In the genomic region with DNA sequence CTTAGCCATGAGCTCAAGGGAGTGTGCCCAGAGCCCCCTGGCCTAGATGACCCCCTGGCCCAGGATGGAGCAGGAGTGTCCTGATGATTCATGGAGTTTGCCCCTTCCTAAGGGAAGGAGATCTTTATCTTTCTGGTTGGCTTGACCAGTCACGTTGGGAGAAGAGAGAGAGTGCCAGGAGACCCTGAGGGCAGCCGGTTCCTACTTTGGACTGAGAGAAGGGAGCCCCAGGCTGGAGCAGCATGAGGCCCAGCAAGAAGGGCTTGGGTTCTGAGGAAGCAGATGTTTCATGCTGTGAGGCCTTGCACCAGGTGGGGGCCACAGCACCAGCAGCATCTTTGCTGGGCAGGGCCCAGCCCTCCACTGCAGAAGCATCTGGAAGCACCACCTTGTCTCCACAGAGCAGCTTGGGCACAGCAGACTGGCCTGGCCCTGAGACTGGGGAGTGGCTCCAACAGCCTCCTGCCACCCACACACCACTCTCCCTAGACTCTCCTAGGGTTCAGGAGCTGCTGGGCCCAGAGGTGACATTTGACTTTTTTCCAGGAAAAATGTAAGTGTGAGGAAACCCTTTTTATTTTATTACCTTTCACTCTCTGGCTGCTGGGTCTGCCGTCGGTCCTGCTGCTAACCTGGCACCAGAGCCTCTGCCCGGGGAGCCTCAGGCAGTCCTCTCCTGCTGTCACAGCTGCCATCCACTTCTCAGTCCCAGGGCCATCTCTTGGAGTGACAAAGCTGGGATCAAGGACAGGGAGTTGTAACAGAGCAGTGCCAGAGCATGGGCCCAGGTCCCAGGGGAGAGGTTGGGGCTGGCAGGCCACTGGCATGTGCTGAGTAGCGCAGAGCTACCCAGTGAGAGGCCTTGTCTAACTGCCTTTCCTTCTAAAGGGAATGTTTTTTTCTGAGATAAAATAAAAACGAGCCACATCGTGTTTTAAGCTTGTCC, we compare ENCODE assay signal across 15 cellular contexts. TPM values are rescaled to one million over a fixed set of nuclear protein-coding genes. Genes with fewer than 3 reads are reported as not detected.
DNase-seq lines count a peak whose midpoint lies in the region; ATAC-seq and TF ChIP-seq lines count a peak whose summit lies in the region.
"Had no signal": no experiment of that assay in that cellular context is flagged by ENCODE, and none has a peak within 500 bp of the region (broad histone marks: within the 10 kb centered on the region; RNA-seq: fewer than 3 reads in every experiment).

No MANE protein-coding gene starts in this region.

- H3K27ac Mint-ChIP-seq in CD4-positive, CD25-positive, alpha-beta regulatory T cell = peak overlapping the region; percentile 8 to 64 (median 59)

- no peak overlapping the region for H3K27ac ChIP-seq in CD4-positive, CD25-positive, alpha-beta regulatory T cell (ENCODE audit: insufficient read depth, low read length, poor library complexity, severe bottlenecking)
- H3K27ac ChIP-seq in adrenal gland (peak overlapping the region in 3 of 5 donors; percentile 39 to 81 (median 74)), neuronal stem cell (replicated peaks; ENCODE audit: low read length) (no peak overlapping the region)
- H3K27ac ChIP-seq: SJCRH30 had no signal

- H3K4me1 ChIP-seq in CD4-positive, CD25-positive, alpha-beta regulatory T cell (ENCODE audit: control insufficient read depth, insufficient read depth, low read length, poor library complexity, severe bottlenecking) = peaks cover 31% of the 10 kb centered on the region
- peaks cover 14 to 29% of the 10 kb centered on the region in 2 donors for H3K4me1 ChIP-seq in adrenal gland (replicated peaks in 1 of 2)
- H3K4me1 ChIP-seq in neuronal stem cell (ENCODE audit: control insufficient read depth in 2 of 2, insufficient read depth in 1 of 2, low read depth in 1 of 2, low read length in 2 of 2) = peaks cover 21 to 30% of the 10 kb centered on the region in 2 donors

- peaks cover 30% of the 10 kb centered on the region for H3K36me3 Mint-ChIP-seq in CD4-positive, CD25-positive, alpha-beta regulatory T cell

- no peak overlapping the region for H2BK15ac ChIP-seq in neuronal stem cell (ENCODE audit: low read length)

- no peak overlapping the region for H3K14ac ChIP-seq in neuronal stem cell (ENCODE audit: low read length)

- peak overlapping the region in 1 of 4 donors; percentile 71 for H3K4me3 Mint-ChIP-seq in CD4-positive, CD25-positive, alpha-beta regulatory T cell

- H3K27me3 ChIP-seq in CD4-positive, CD25-positive, alpha-beta regulatory T cell (ENCODE audit: control insufficient read depth, insufficient read depth, low read length) = no peaks in the 10 kb centered on the region
- no peaks in the 10 kb centered on the region for H3K27me3 ChIP-seq in adrenal gland
- no peaks in the 10 kb centered on the region for H3K27me3 ChIP-seq in neuronal stem cell (ENCODE audit: control insufficient read depth in 3 of 3, insufficient read depth in 3 of 3, low read depth in 1 of 3, low read length in 3 of 3)
- H3K27me3 ChIP-seq: SJCRH30 had no signal

- H2AFZ ChIP-seq in neuronal stem cell (ENCODE audit: low read length) = no peak overlapping the region

- H2BK12ac ChIP-seq in neuronal stem cell (ENCODE audit: low read length) = no peak overlapping the region

- H4K91ac ChIP-seq in neuronal stem cell (ENCODE audit: low read depth, low read length, poor library complexity) = no peak overlapping the region

- H2BK120ac ChIP-seq in neuronal stem cell (ENCODE audit: low read depth, low read length) = no peak overlapping the region

- no peak overlapping the region for H4K8ac ChIP-seq in neuronal stem cell (ENCODE audit: low read depth, low read length)

- peaks cover 67% of the 10 kb centered on the region for H3K36me3 ChIP-seq in CD4-positive, CD25-positive, alpha-beta regulatory T cell (ENCODE audit: control insufficient read depth, insufficient read depth, low read length)
- H3K36me3 ChIP-seq in adrenal gland (replicated peaks in 1 of 2) (no peaks in the 10 kb centered on the region), neuronal stem cell (replicated peaks in 1 of 2; ENCODE audit: control insufficient read depth in 2 of 2, insufficient read depth in 2 of 2, low read length in 2 of 2) (no peaks in the 10 kb centered on the region)
- H3K36me3 ChIP-seq: SJCRH30 had no signal

- H3K79me1 ChIP-seq in neuronal stem cell (ENCODE audit: low read depth, low read length) = no peaks in the 10 kb centered on the region

- H3K9me3 Mint-ChIP-seq in CD4-positive, CD25-positive, alpha-beta regulatory T cell = peaks cover 0 to 1% (median 0%) of the 10 kb centered on the region in 7 donors

- H2BK5ac ChIP-seq in neuronal stem cell (ENCODE audit: low read length) = peak overlapping the region; percentile 55

- no peak overlapping the region for H3K9ac ChIP-seq in neuronal stem cell (ENCODE audit: low read depth, low read length, poor library complexity)

- H3K18ac ChIP-seq in neuronal stem cell (ENCODE audit: low read length) = peak overlapping the region; percentile 24

- no peak overlapping the region for H3K4me3 ChIP-seq in CD4-positive, CD25-positive, alpha-beta regulatory T cell (ENCODE audit: low read depth, low read length)
- H3K4me3 ChIP-seq in adrenal gland = no peak overlapping the region
- no peak overlapping the region for H3K4me3 ChIP-seq in neuronal stem cell (ENCODE audit: low read length in 2 of 2)
- H3K4me3 ChIP-seq: SJCRH30 had no signal

- H3K4me2 ChIP-seq in neuronal stem cell (ENCODE audit: insufficient read depth, low read length, poor library complexity, severe bottlenecking) = no peak overlapping the region

- WGBS in adrenal gland, 4 donors = 41 to 60% (median 50%) methylated on average over 7 to 8 of the region's 8 CpGs
- WGBS in neuronal stem cell (ENCODE audit: extremely low coverage in 2 of 2, insufficient read length in 2 of 2, insufficient replicate concordance in 1 of 2), 2 donors = no CpG with 5 or more reads among the region's 8 CpGs

- no peak overlapping the region for H2AK5ac ChIP-seq in neuronal stem cell (ENCODE audit: low read depth, low read length)

- H3K23ac ChIP-seq in neuronal stem cell (ENCODE audit: low read depth, low read length, poor library complexity) = no peak overlapping the region

- TF ChIP-seq CTCF in adrenal gland (IDR thresholded peaks at IDR 0.05) = no peak

- no peaks in the 10 kb centered on the region for H3K27me3 Mint-ChIP-seq in CD4-positive, CD25-positive, alpha-beta regulatory T cell

- H3K9me3 ChIP-seq in CD4-positive, CD25-positive, alpha-beta regulatory T cell (ENCODE audit: control insufficient read depth in 2 of 2, low read length in 2 of 2) = no peaks in the 10 kb centered on the region
- H3K9me3 ChIP-seq in adrenal gland (replicated peaks in 1 of 3) (no peaks in the 10 kb centered on the region), neuronal stem cell (replicated peaks in 1 of 2; ENCODE audit: control insufficient read depth in 2 of 2, insufficient read depth in 1 of 2, low read depth in 1 of 2, low read length in 2 of 2) (no peaks in the 10 kb centered on the region)
- H3K9me3 ChIP-seq: SJCRH30 had no signal

- no peak overlapping the region for H3K4ac ChIP-seq in neuronal stem cell (ENCODE audit: low read length)

- ATAC-seq in CD4-positive, CD25-positive, alpha-beta regulatory T cell (ENCODE audit: low read depth in 2 of 2) = no peak
- ATAC-seq: stimulated activated naive CD8-positive, alpha-beta T cell treated with anti-CD3 and anti-CD28 coated beads, Interleukin-15, Interleukin-2, amounts not matched to agents 100 U/mL and 50 U/mL, for 24 hours had no signal

- DNase-seq in CD4-positive, CD25-positive, alpha-beta regulatory T cell = no peak
- peak; percentile 31 for DNase-seq in EL
- peak in 6 of 7 donors; percentile 50 to 79 (median 70) for DNase-seq in adrenal gland
- no peak for DNase-seq in neuronal stem cell (ENCODE audit: low spot score)
- DNase-seq in GDM1 (lab: John Stamatoyannopoulos, UW) = no peak
- no peak for DNase-seq in NCI-H345 (lab: John Stamatoyannopoulos, UW)
- DNase-seq in stimulated activated CD4-positive, alpha-beta T cell treated with anti-CD3 and anti-CD28 coated beads, Interleukin-1b, Interleukin-23, amount 100 ng/mL, for 48 hours = no peak
- DNase-seq: Calu3; effector CD8-positive, alpha-beta T cell; foreskin fibroblast; KBM-7; NCI-H1436 treated with DMSO at 0.1 percent for 48 hours; SJCRH30; stimulated activated CD4-positive, alpha-beta T cell treated with anti-CD3 and anti-CD28 coated beads, Interleukin-4, amount 100 ng/mL, for 4 hours; stimulated activated naive CD8-positive, alpha-beta T cell treated with anti-CD3 and anti-CD28 coated beads, Interleukin-15, Interleukin-2, amounts not matched to agents 100 U/mL and 50 U/mL, for 24 hours had no signal

- intact Hi-C loops in adrenal gland (cut with DNase I) = no loop called here

- TF ChIP-seq POLR2A in adrenal gland (IDR thresholded peaks at IDR 0.05) = no peak

- H3K4me1 Mint-ChIP-seq in CD4-positive, CD25-positive, alpha-beta regulatory T cell = peaks cover 16 to 67% (median 42%) of the 10 kb centered on the region in 4 donors

RNA-seq across cellular contexts. Expression of a gene that starts 14.3 kb away (rescaled TPM):
- 31.2 TPM for total RNA-seq in CD4-positive, CD25-positive, alpha-beta regulatory T cell
- 100 to 1,000 TPM in 1 of 4 donors, 10 to 100 TPM in 3; 88.4 to 101 (median 94.5) TPM for polyA plus RNA-seq in CD4-positive, CD25-positive, alpha-beta regulatory T cell
- 10 to 100 TPM in 4 of 8 donors, 1 to 10 TPM in 4; 5.1 to 16.4 (median 8.5) TPM for total RNA-seq in adrenal gland
- 1 to 10 TPM; 2.9 to 8.5 (median 3.9) TPM for polyA plus RNA-seq in adrenal gland
- 2.9 TPM for polyA plus RNA-seq in neuronal stem cell (2013, experiment 1 of 2)
- 3.1 TPM for polyA plus RNA-seq in neuronal stem cell (2013, experiment 2 of 2)

RNA-seq across cellular contexts. Expression of a gene that starts 53.5 kb away (rescaled TPM):
- 3.8 TPM for total RNA-seq in CD4-positive, CD25-positive, alpha-beta regulatory T cell
- polyA plus RNA-seq in CD4-positive, CD25-positive, alpha-beta regulatory T cell = not detected
- 1 to 10 TPM in 2 of 8 donors, under 1 TPM in 5, not detected in 1; 0.11 to 2.2 (median 0.29) TPM for total RNA-seq in adrenal gland
- under 1 TPM; 0.11 to 0.48 (median 0.34) TPM for polyA plus RNA-seq in adrenal gland
- polyA plus RNA-seq in neuronal stem cell (2013, experiment 1 of 2) = 0.21 TPM
- 0.12 TPM for polyA plus RNA-seq in neuronal stem cell (2013, experiment 2 of 2)

Comparison
In these comparisons a context has a peak if more than half of its experiments do, and no peak if none do; other contexts are left out.
1. DNase-seq: peak in EL (single experiment) and adrenal gland (6 of 7); none in CD4-positive, CD25-positive, alpha-beta regulatory T cell (0 of 3), neuronal stem cell (single experiment), GDM1 (single experiment), NCI-H345 (single experiment) and stimulated activated CD4-positive, alpha-beta T cell treated with anti-CD3 and anti-CD28 coated beads, Interleukin-1b, Interleukin-23, amount 100 ng/mL, for 48 hours (single experiment).
2. H3K27ac ChIP-seq: peak in adrenal gland (3 of 5); none in CD4-positive, CD25-positive, alpha-beta regulatory T cell (single experiment) and neuronal stem cell (single experiment).